Comparison of ENCODE assay signal across 18 cellular contexts in the genomic region with DNA sequence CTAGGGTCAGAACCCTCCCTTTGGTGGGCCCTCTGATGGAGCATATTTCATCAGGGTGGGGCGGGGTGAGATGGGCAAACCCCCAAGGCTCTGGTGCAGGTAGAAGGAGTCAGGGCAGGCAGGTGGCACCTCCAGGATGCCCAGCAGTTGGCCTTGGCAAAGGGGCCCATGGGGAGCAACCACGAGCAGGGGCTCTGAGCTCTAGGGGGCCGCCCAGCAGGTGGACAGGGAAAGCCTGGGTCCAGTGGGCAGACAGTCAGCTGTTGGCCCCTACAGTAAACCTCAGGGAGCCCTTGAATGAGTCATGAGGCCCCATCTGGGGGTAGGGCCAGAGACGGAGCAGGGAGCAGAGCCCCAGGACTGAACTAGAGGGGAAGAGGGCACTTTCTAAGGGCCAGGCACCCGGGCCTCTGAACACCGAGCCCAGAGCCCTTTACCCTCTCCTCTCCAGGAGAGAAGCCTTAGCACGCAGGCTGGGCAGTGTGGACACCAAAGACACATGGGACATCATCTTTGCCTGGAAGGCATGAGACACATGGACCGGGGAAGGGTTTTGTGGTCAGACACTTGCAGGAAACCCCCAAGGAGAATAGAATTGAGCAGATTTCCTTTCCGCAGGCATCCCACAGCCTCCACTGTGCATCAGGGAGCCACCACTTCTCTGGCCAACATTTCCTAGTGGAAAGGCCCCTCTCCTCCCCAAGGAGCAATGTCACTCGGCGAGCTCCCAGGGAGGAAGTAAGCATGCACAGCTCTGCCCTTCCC.
DNase-seq lines count a peak whose midpoint lies in the region; ATAC-seq and TF ChIP-seq lines count a peak whose summit lies in the region.
"Had no signal": no experiment of that assay in that cellular context is flagged by ENCODE, and none has a peak within 500 bp of the region (broad histone marks: within the 10 kb centered on the region; RNA-seq: fewer than 3 reads in every experiment).

No MANE protein-coding gene starts in this region.

- no peak overlapping the region for H2AFZ ChIP-seq in IMR-90 (replicated peaks; ENCODE audit: low read length, poor library complexity)

- TF ChIP-seq CTCF in IMR-90 (conservative IDR thresholded peaks at IDR 0.05; ENCODE audit: low read depth, low read length) = no peak
- no peak for TF ChIP-seq CTCF in tibial artery (IDR thresholded peaks at IDR 0.05)

- H3K27ac Mint-ChIP-seq in activated CD4-positive, alpha-beta memory T cell treated with anti-CD3 and anti-CD28 coated beads, Interleukin-2, amount 10 ng/mL, durations not matched to agents 7 days and 5 days = no peak overlapping the region
- no peak overlapping the region for H3K27ac Mint-ChIP-seq in activated CD4-positive, alpha-beta memory T cell treated with anti-CD3 and anti-CD28 coated beads for 36 hours
- H3K27ac Mint-ChIP-seq: B cell; CD8-positive, alpha-beta T cell had no signal

- peak; percentile 13 for DNase-seq in activated CD4-positive, alpha-beta memory T cell treated with anti-CD3 and anti-CD28 coated beads, Interleukin-2, amount 10 ng/mL, durations not matched to agents 7 days and 5 days
- no peak for DNase-seq in activated CD4-positive, alpha-beta memory T cell treated with anti-CD3 and anti-CD28 coated beads for 36 hours
- no peak for DNase-seq in IMR-90
- DNase-seq in glomerular visceral epithelial cell (ENCODE audit: extremely low spot score) = peak; percentile 12
- DNase-seq in tibial artery = peak; percentile 15 to 63
- DNase-seq in COLO829 (ENCODE audit: low spot score) = no peak
- no peak for DNase-seq in SK-N-DZ (ENCODE audit: low spot score)
- DNase-seq: DMS79 treated with DMSO at 0.1 percent for 48 hours, MG63, NCI-H1092, NCI-H2081 treated with DMSO at 0.1 percent for 48 hours, NCI-H510A, NCI-H774 had no signal

- TF ChIP-seq RAD21 in IMR-90 (IDR thresholded peaks at IDR 0.05; ENCODE audit: low read length) = no peak

- H3K27me3 Mint-ChIP-seq in activated CD4-positive, alpha-beta memory T cell treated with anti-CD3 and anti-CD28 coated beads, Interleukin-2, amount 10 ng/mL, durations not matched to agents 7 days and 5 days = no peaks in the 10 kb centered on the region
- H3K27me3 Mint-ChIP-seq in activated CD4-positive, alpha-beta memory T cell treated with anti-CD3 and anti-CD28 coated beads for 36 hours = peaks cover 2% of the 10 kb centered on the region
- H3K27me3 Mint-ChIP-seq: B cell had no signal

- H2AK9ac ChIP-seq in IMR-90 (replicated peaks; ENCODE audit: low read depth, low read length, poor library complexity) = peak overlapping the region; percentile 9

- no peak overlapping the region for H3K4me3 ChIP-seq in IMR-90 (ENCODE audit: insufficient read depth, low read depth, low read length)
- H3K4me3 ChIP-seq in tibial artery = no peak overlapping the region
- H3K4me3 ChIP-seq: MG63 had no signal

- no peak overlapping the region for H4K91ac ChIP-seq in IMR-90 (ENCODE audit: insufficient read depth, low read depth, low read length)

- no peak overlapping the region for H3K4ac ChIP-seq in IMR-90 (ENCODE audit: low read depth, low read length)

- intact Hi-C loops in activated CD4-positive, alpha-beta memory T cell treated with anti-CD3 and anti-CD28 coated beads for 36 hours (cut with micrococcal nuclease) = no loop called here
- intact Hi-C loops in IMR-90 (cut with micrococcal nuclease) = no loop called here
- intact Hi-C loops in tibial artery (cut with DNase I; ENCODE audit: low total_unique reads) = no loop called here

- TF ChIP-seq POLR2A in IMR-90 (IDR thresholded peaks at IDR 0.05; ENCODE audit: low read depth, low read length) = no peak

- H3K4me1 ChIP-seq in IMR-90 (ENCODE audit: control insufficient read depth, insufficient read depth, low read length) = 0 out of 2 replicates have a peak, but pooled peaks cover 2% of the 10 kb centered on the region
- no peaks in the 10 kb centered on the region for H3K4me1 ChIP-seq in tibial artery

- CTCF ChIA-PET in activated CD4-positive, alpha-beta memory T cell treated with anti-CD3 and anti-CD28 coated beads, Interleukin-2, amount 10 ng/mL, durations not matched to agents 7 days and 5 days (lab: Charles Lee) = no interaction called here
- CTCF ChIA-PET in activated CD4-positive, alpha-beta memory T cell treated with anti-CD3 and anti-CD28 coated beads for 36 hours (lab: Charles Lee) = no interaction called here
- CTCF ChIA-PET in IMR-90 (lab: Yijun Ruan, JAX) = no interaction called here

- no TSS peak for BruUV-seq in IMR-90 (replicated peaks; lab: Mats Ljungman, UMichigan)

- no peak overlapping the region for H3K14ac ChIP-seq in IMR-90 (replicated peaks; ENCODE audit: low read depth, low read length)

- no peak overlapping the region for H2BK5ac ChIP-seq in IMR-90 (ENCODE audit: low read depth, low read length, poor library complexity, severe bottlenecking)

- H3K23ac ChIP-seq in IMR-90 (ENCODE audit: low read depth, low read length) = no peak overlapping the region

- no peaks in the 10 kb centered on the region for H3K4me1 Mint-ChIP-seq in activated CD4-positive, alpha-beta memory T cell treated with anti-CD3 and anti-CD28 coated beads, Interleukin-2, amount 10 ng/mL, durations not matched to agents 7 days and 5 days
- no peaks in the 10 kb centered on the region for H3K4me1 Mint-ChIP-seq in activated CD4-positive, alpha-beta memory T cell treated with anti-CD3 and anti-CD28 coated beads for 36 hours (ENCODE audit: low read depth)
- H3K4me1 Mint-ChIP-seq: B cell had no signal

- no peak overlapping the region for H2BK20ac ChIP-seq in IMR-90 (ENCODE audit: low read depth, low read length)

- in situ Hi-C loops in IMR-90 (cut with MboI; ENCODE audit: low sequenced_read_pairs) = no loop called here

- no peak overlapping the region for H3K27ac ChIP-seq in IMR-90 (ENCODE audit: insufficient read depth, low read length)
- H3K27ac ChIP-seq in tibial artery = no peak overlapping the region
- H3K27ac ChIP-seq: 22Rv1, RWPE1 had no signal

- H4K5ac ChIP-seq in IMR-90 (ENCODE audit: low read depth, low read length) = no peak overlapping the region

- no peaks in the 10 kb centered on the region for H3K36me3 Mint-ChIP-seq in activated CD4-positive, alpha-beta memory T cell treated with anti-CD3 and anti-CD28 coated beads, Interleukin-2, amount 10 ng/mL, durations not matched to agents 7 days and 5 days (ENCODE audit: low read depth)
- no peaks in the 10 kb centered on the region for H3K36me3 Mint-ChIP-seq in activated CD4-positive, alpha-beta memory T cell treated with anti-CD3 and anti-CD28 coated beads for 36 hours
- H3K36me3 Mint-ChIP-seq: CD8-positive, alpha-beta T cell had no signal

- H2AK5ac ChIP-seq in IMR-90 (ENCODE audit: low read depth, low read length) = no peak overlapping the region

- H4K20me1 ChIP-seq in IMR-90 (ENCODE audit: insufficient read depth, low read length) = peaks cover 4% of the 10 kb centered on the region

- no peaks in the 10 kb centered on the region for H3K9me3 Mint-ChIP-seq in activated CD4-positive, alpha-beta memory T cell treated with anti-CD3 and anti-CD28 coated beads, Interleukin-2, amount 10 ng/mL, durations not matched to agents 7 days and 5 days
- no peaks in the 10 kb centered on the region for H3K9me3 Mint-ChIP-seq in activated CD4-positive, alpha-beta memory T cell treated with anti-CD3 and anti-CD28 coated beads for 36 hours
- H3K9me3 Mint-ChIP-seq: CD8-positive, alpha-beta T cell had no signal

- no peak overlapping the region for H3K4me2 ChIP-seq in IMR-90 (ENCODE audit: low read depth, low read length)

- POLR2A ChIA-PET in activated CD4-positive, alpha-beta memory T cell treated with anti-CD3 and anti-CD28 coated beads, Interleukin-2, amount 10 ng/mL, durations not matched to agents 7 days and 5 days (lab: Charles Lee) = no interaction called here
- POLR2A ChIA-PET in activated CD4-positive, alpha-beta memory T cell treated with anti-CD3 and anti-CD28 coated beads for 36 hours (lab: Charles Lee) = no interaction called here
- POLR2A ChIA-PET in IMR-90 (lab: Charles Lee; ENCODE audit: unreplicated experiment) = no interaction called here

- H3K18ac ChIP-seq in IMR-90 (ENCODE audit: low read depth, low read length) = no peak overlapping the region

- peaks cover 6 to 21% of the 10 kb centered on the region in 2 experiments; a peak in 3 of 4 replicates for H3K79me1 ChIP-seq in IMR-90 (ENCODE audit: low read depth in 1 of 2, low read length in 2 of 2)

- H3K36me3 ChIP-seq in IMR-90 (ENCODE audit: control insufficient read depth, insufficient read depth, low read length) (peaks cover 43% of the 10 kb centered on the region), tibial artery (peaks cover 0 to 36% (median 25%) of the 10 kb centered on the region in 3 donors)
- H3K36me3 ChIP-seq: MG63 had no signal

- H3K9ac ChIP-seq in IMR-90 (ENCODE audit: low read depth, low read length) = no peak overlapping the region

- ATAC-seq in IMR-90 (ENCODE audit: low read depth) (no peak), GM18907 (IDR thresholded peaks at IDR 0.05; ENCODE audit: unreplicated experiment) (no peak)
- ATAC-seq: CD8-positive, alpha-beta T cell had no signal

- dilution Hi-C loops in IMR-90 (cut with HindIII; ENCODE audit: low sequenced_read_pairs, unreplicated experiment) = no loop called here

- H3K27me3 ChIP-seq in IMR-90 (ENCODE audit: control insufficient read depth, insufficient read depth, low read length) (no peaks in the 10 kb centered on the region), tibial artery (no peaks in the 10 kb centered on the region)
- H3K27me3 ChIP-seq: MG63 had no signal

- H3K4me3 Mint-ChIP-seq in activated CD4-positive, alpha-beta memory T cell treated with anti-CD3 and anti-CD28 coated beads, Interleukin-2, amount 10 ng/mL, durations not matched to agents 7 days and 5 days = no peak overlapping the region
- H3K4me3 Mint-ChIP-seq in activated CD4-positive, alpha-beta memory T cell treated with anti-CD3 and anti-CD28 coated beads for 36 hours = no peak overlapping the region
- H3K4me3 Mint-ChIP-seq: B cell; CD8-positive, alpha-beta T cell had no signal

- H2BK120ac ChIP-seq in IMR-90 (ENCODE audit: low read depth, low read length) = no peak overlapping the region

- no peak overlapping the region for H2BK15ac ChIP-seq in IMR-90 (ENCODE audit: low read depth, low read length)

- 95% methylated on average over 4 of the region's 11 CpGs; no CpG with 5 or more reads in 1 of the 2 experiments for WGBS in IMR-90 (ENCODE audit: extremely low coverage in 2 of 2, insufficient read length in 1 of 2), 2 experiments

- no peak overlapping the region for H4K8ac ChIP-seq in IMR-90 (ENCODE audit: low read depth in 2 of 2, low read length in 2 of 2)

- no peak overlapping the region for H3K56ac ChIP-seq in IMR-90 (ENCODE audit: extremely low read depth, insufficient read depth, low read length)

- no peaks in the 10 kb centered on the region for H3K9me3 ChIP-seq in IMR-90 (ENCODE audit: control insufficient read depth, insufficient read depth, low read length)
- no peaks in the 10 kb centered on the region for H3K9me3 ChIP-seq in tibial artery
- H3K9me3 ChIP-seq: MG63 had no signal

- H3K9me1 ChIP-seq in IMR-90 (ENCODE audit: insufficient read depth, low read length) = peaks cover 19% of the 10 kb centered on the region

TF ChIP-seq in IMR-90, 13 proteins besides CTCF, POLR2A, EP300 and RAD21 (continues in another document):
- no peak for TF ChIP-seq NFE2L2 (IDR thresholded peaks at IDR 0.05; ENCODE audit: low read depth, low read length)
- TF ChIP-seq RFX5 (IDR thresholded peaks at IDR 0.05; ENCODE audit: low read depth, low read length) = no peak
- no peak for TF ChIP-seq MAFK (IDR thresholded peaks at IDR 0.05; ENCODE audit: low read depth, low read length)

Comparison
In these comparisons a context has a peak if more than half of its experiments do, and no peak if none do; other contexts are left out.
1. DNase-seq: peak in activated CD4-positive, alpha-beta memory T cell treated with anti-CD3 and anti-CD28 coated beads, Interleukin-2, amount 10 ng/mL, durations not matched to agents 7 days and 5 days (single experiment), glomerular visceral epithelial cell (single experiment) and tibial artery (2 of 2); none in activated CD4-positive, alpha-beta memory T cell treated with anti-CD3 and anti-CD28 coated beads for 36 hours (single experiment), IMR-90 (single experiment), COLO829 (single experiment) and SK-N-DZ (single experiment).